ENCODE assay signal across 28 cellular contexts in genomic region chr9:88177343-88177742, GRCh38. TPM values are rescaled to one million over a fixed set of nuclear protein-coding genes. Genes with fewer than 3 reads are reported as not detected.
"Had no signal": no experiment of that assay in that cellular context is flagged by ENCODE, and none has a peak within 500 bp of the region (broad histone marks: within the 10 kb centered on the region; RNA-seq: fewer than 3 reads in every experiment).

No MANE protein-coding gene starts in this region.

- ATAC-seq: gastroesophageal sphincter; left colon; left ventricle myocardium superior; naive thymus-derived CD4-positive, alpha-beta T cell; sciatic nerve; stimulated activated memory B cell treated with anti-CD40 and anti-IgM and Interleukin-4, amounts not matched to agents 10 μg/mL and 1 μg/mL and 100 μg/mL, for 72 hours had no signal

- H3K4me1 ChIP-seq: colonic mucosa, esophagus squamous epithelium, gastroesophageal sphincter, tibial artery had no signal

- H3K36me3 ChIP-seq: colonic mucosa, esophagus squamous epithelium, gastroesophageal sphincter, spleen, tibial artery had no signal

- H3K4me3 Mint-ChIP-seq: naive thymus-derived CD4-positive, alpha-beta T cell; nephron progenitor cell; stimulated activated memory B cell treated with anti-CD40 and anti-IgM and Interleukin-4, amounts not matched to agents 10 μg/mL and 1 μg/mL and 100 μg/mL, for 72 hours; stimulated activated naive CD8-positive, alpha-beta T cell treated with anti-CD3 and anti-CD28 coated beads, Interleukin-15, Interleukin-2, amounts not matched to agents 100 ng/mL and 50 ng/mL, for 24 hours had no signal

- H3K27ac Mint-ChIP-seq: naive thymus-derived CD4-positive, alpha-beta T cell; nephron progenitor cell; stimulated activated memory B cell treated with anti-CD40 and anti-IgM and Interleukin-4, amounts not matched to agents 10 μg/mL and 1 μg/mL and 100 μg/mL, for 72 hours; stimulated activated naive CD8-positive, alpha-beta T cell treated with anti-CD3 and anti-CD28 coated beads, Interleukin-15, Interleukin-2, amounts not matched to agents 100 ng/mL and 50 ng/mL, for 24 hours had no signal

- H3K36me3 Mint-ChIP-seq: stimulated activated memory B cell treated with anti-CD40 and anti-IgM and Interleukin-4, amounts not matched to agents 10 μg/mL and 1 μg/mL and 100 μg/mL, for 72 hours had no signal

- H3K9me3 ChIP-seq: colonic mucosa, esophagus squamous epithelium, gastroesophageal sphincter, spleen, tibial artery had no signal

- H3K4me1 Mint-ChIP-seq: stimulated activated memory B cell treated with anti-CD40 and anti-IgM and Interleukin-4, amounts not matched to agents 10 μg/mL and 1 μg/mL and 100 μg/mL, for 72 hours had no signal

- H3K27me3 ChIP-seq: colonic mucosa, esophagus squamous epithelium, gastroesophageal sphincter, spleen, tibial artery had no signal

- H3K9me3 Mint-ChIP-seq: stimulated activated naive CD8-positive, alpha-beta T cell treated with anti-CD3 and anti-CD28 coated beads, Interleukin-15, Interleukin-2, amounts not matched to agents 100 ng/mL and 50 ng/mL, for 24 hours had no signal

- DNase-seq: colonic mucosa; dermis blood vessel endothelial cell; esophagus squamous epithelium; foreskin fibroblast; left colon; left ventricle myocardium superior; naive thymus-derived CD4-positive, alpha-beta T cell; nephron progenitor cell; posterior cingulate gyrus; spleen; stimulated activated CD4-positive, alpha-beta T cell treated with anti-CD3 and anti-CD28 coated beads, Interleukin-15, amount 100 ng/mL, for 24 hours; stimulated activated CD4-positive, alpha-beta T cell treated with anti-CD3 and anti-CD28 coated beads, Interleukin-1b, Interleukin-23, amount 100 ng/mL, for 48 hours; stimulated activated CD4-positive, alpha-beta T cell treated with anti-CD3 and anti-CD28 coated beads, Interleukin-4, amount 100 ng/mL, for 24 hours; tibial artery had no signal

- H3K27ac ChIP-seq: colonic mucosa, esophagus squamous epithelium, gastroesophageal sphincter, spleen, tibial artery had no signal

- H3K4me3 ChIP-seq: colonic mucosa, esophagus squamous epithelium, gastroesophageal sphincter, lung, spleen, tibial artery had no signal

RNA-seq across cellular contexts. Expression of gene SPATA31C2, which starts 39.1 kb away (rescaled TPM):
- total RNA-seq: colonic mucosa, dermis blood vessel endothelial cell, epithelial cell of proximal tubule, esophagus squamous epithelium, gastroesophageal sphincter, kidney epithelial cell, left colon, left ventricle myocardium superior, lung, mesenteric fat pad, mononuclear cell, omental fat pad, pulmonary artery endothelial cell, sciatic nerve, skeletal muscle tissue, spleen, temporal lobe, ureter had no signal
- polyA plus RNA-seq: lung; naive thymus-derived CD4-positive, alpha-beta T cell; spleen had no signal
